Comparison of ENCODE assay signal across 28 cellular contexts in genomic region chr14:100674428-100674827, GRCh38. TPM values are rescaled to one million over a fixed set of nuclear protein-coding genes. Genes with fewer than 3 reads are reported as not detected.
"Had no signal": no experiment of that assay in that cellular context is flagged by ENCODE, and none has a peak within 500 bp of the region (broad histone marks: within the 10 kb centered on the region; RNA-seq: fewer than 3 reads in every experiment).

No MANE protein-coding gene starts in this region.

- H2AFZ ChIP-seq: parathyroid adenoma had no signal

- H3K36me3 ChIP-seq: lower lobe of right lung, tibial artery had no signal

- FAIRE-seq: kidney had no signal

- H3K9me3 ChIP-seq: body of pancreas, lower lobe of right lung, tibial artery had no signal

- H3K4me3 Mint-ChIP-seq: activated CD4-positive, alpha-beta T cell treated with anti-CD3 and anti-CD28 coated beads, Interleukin-2, amount 10 ng/mL, durations not matched to agents 24 days and 14 days; activated CD8-positive, alpha-beta memory T cell treated with anti-CD3 and anti-CD28 coated beads, Interleukin-2, amount 10 ng/mL, durations not matched to agents 7 days and 5 days; activated CD8-positive, alpha-beta T cell treated with anti-CD3 and anti-CD28 coated beads for 36 hours; activated naive CD8-positive, alpha-beta T cell treated with anti-CD3 and anti-CD28 coated beads, Interleukin-2, amount 50 U/mL, for 24 hours; dendritic cell treated with granulocyte-macrophage colony-stimulating factor and Interleukin-4, amounts not matched to agents 40 ng/mL and 50 ng/mL, for 4 days; naive thymus-derived CD4-positive, alpha-beta T cell; stimulated activated naive CD8-positive, alpha-beta T cell treated with anti-CD3 and anti-CD28 coated beads, Interleukin-15, Interleukin-2, amounts not matched to agents 100 ng/mL and 50 ng/mL, for 24 hours; T-helper 17 cell had no signal

- H3K79me2 ChIP-seq: parathyroid adenoma had no signal

- H3K27ac ChIP-seq: body of pancreas, lower lobe of right lung, parathyroid adenoma, tibial artery had no signal

- H3K9ac ChIP-seq: parathyroid adenoma had no signal

- H3K4me3 ChIP-seq: body of pancreas, lower lobe of right lung, tibial artery had no signal

- H3K4me1 ChIP-seq: parathyroid adenoma had no signal

- H3K27ac Mint-ChIP-seq: activated CD4-positive, alpha-beta T cell treated with anti-CD3 and anti-CD28 coated beads, Interleukin-2, amount 10 ng/mL, durations not matched to agents 24 days and 14 days; activated CD8-positive, alpha-beta memory T cell treated with anti-CD3 and anti-CD28 coated beads, Interleukin-2, amount 10 ng/mL, durations not matched to agents 7 days and 5 days; activated CD8-positive, alpha-beta T cell treated with anti-CD3 and anti-CD28 coated beads for 36 hours; activated naive CD8-positive, alpha-beta T cell treated with anti-CD3 and anti-CD28 coated beads, Interleukin-2, amount 50 U/mL, for 24 hours; dendritic cell treated with granulocyte-macrophage colony-stimulating factor and Interleukin-4, amounts not matched to agents 40 ng/mL and 50 ng/mL, for 4 days; stimulated activated naive CD8-positive, alpha-beta T cell treated with anti-CD3 and anti-CD28 coated beads, Interleukin-15, Interleukin-2, amounts not matched to agents 100 ng/mL and 50 ng/mL, for 24 hours; T-helper 17 cell had no signal

- DNase-seq: activated CD4-positive, alpha-beta T cell treated with anti-CD3 and anti-CD28 coated beads, Interleukin-2, amount 10 ng/mL, durations not matched to agents 24 days and 14 days; activated CD8-positive, alpha-beta memory T cell treated with anti-CD3 and anti-CD28 coated beads, Interleukin-2, amount 10 ng/mL, durations not matched to agents 7 days and 5 days; activated CD8-positive, alpha-beta T cell treated with anti-CD3 and anti-CD28 coated beads for 36 hours; activated effector memory CD4-positive, alpha-beta T cell treated with anti-CD3 and anti-CD28 coated beads, Interleukin-2, amount 50 U/mL, for 16 hours; activated naive CD4-positive, alpha-beta T cell treated with anti-CD3 and anti-CD28 coated beads, Interleukin-2, amount 50 U/mL, for 16 hours; activated naive CD8-positive, alpha-beta T cell treated with anti-CD3 and anti-CD28 coated beads, Interleukin-2, amount 50 U/mL, for 24 hours; activated T-cell treated with anti-CD3 and anti-CD28 coated beads for 4 hours; body of pancreas; caudate nucleus; effector CD4-positive, alpha-beta T cell; foreskin fibroblast; kidney; lower lobe of right lung; naive thymus-derived CD4-positive, alpha-beta T cell; nucleus accumbens; right cardiac atrium; stimulated activated CD4-positive, alpha-beta T cell treated with anti-CD3 and anti-CD28 coated beads, Interleukin-12 subunit alpha, Interleukin-12 subunit beta, amount 100 ng/mL, for 4 hours; stimulated activated CD4-positive, alpha-beta T cell treated with anti-CD3 and anti-CD28 coated beads, Interleukin-4, amount 100 ng/mL, for 4 hours; substantia nigra; T-helper 17 cell; tibial artery had no signal

- H3K9me3 Mint-ChIP-seq: activated CD4-positive, alpha-beta T cell treated with anti-CD3 and anti-CD28 coated beads, Interleukin-2, amount 10 ng/mL, durations not matched to agents 24 days and 14 days; activated CD8-positive, alpha-beta T cell treated with anti-CD3 and anti-CD28 coated beads for 36 hours; activated naive CD8-positive, alpha-beta T cell treated with anti-CD3 and anti-CD28 coated beads, Interleukin-2, amount 50 U/mL, for 24 hours; dendritic cell treated with granulocyte-macrophage colony-stimulating factor and Interleukin-4, amounts not matched to agents 40 ng/mL and 50 ng/mL, for 4 days; naive thymus-derived CD4-positive, alpha-beta T cell; stimulated activated naive CD8-positive, alpha-beta T cell treated with anti-CD3 and anti-CD28 coated beads, Interleukin-15, Interleukin-2, amounts not matched to agents 100 ng/mL and 50 ng/mL, for 24 hours had no signal

- H3K27me3 ChIP-seq: body of pancreas had no signal

- ATAC-seq: activated CD4-positive, CD25-positive, alpha-beta regulatory T cell treated with anti-CD3 and anti-CD28 coated beads, Interleukin-2, amount 50 U/mL, for 24 hours; activated CD8-positive, alpha-beta memory T cell treated with anti-CD3 and anti-CD28 coated beads, Interleukin-2, amount 10 ng/mL, durations not matched to agents 7 days and 5 days; activated CD8-positive, alpha-beta T cell treated with anti-CD3 and anti-CD28 coated beads for 36 hours; activated naive CD8-positive, alpha-beta T cell treated with anti-CD3 and anti-CD28 coated beads, Interleukin-2, amount 50 U/mL, for 24 hours; body of pancreas; lower lobe of right lung; naive thymus-derived CD4-positive, alpha-beta T cell; right cardiac atrium; T-helper 17 cell had no signal

- H3K36me3 Mint-ChIP-seq: activated CD8-positive, alpha-beta memory T cell treated with anti-CD3 and anti-CD28 coated beads, Interleukin-2, amount 10 ng/mL, durations not matched to agents 7 days and 5 days; naive thymus-derived CD4-positive, alpha-beta T cell had no signal

- H3K4me1 Mint-ChIP-seq: activated CD4-positive, alpha-beta T cell treated with anti-CD3 and anti-CD28 coated beads, Interleukin-2, amount 10 ng/mL, durations not matched to agents 24 days and 14 days; activated CD8-positive, alpha-beta memory T cell treated with anti-CD3 and anti-CD28 coated beads, Interleukin-2, amount 10 ng/mL, durations not matched to agents 7 days and 5 days had no signal

RNA-seq across cellular contexts. Expression of gene DLK1, which starts 52.3 kb away (rescaled TPM):
- total RNA-seq: activated CD4-positive, alpha-beta T cell treated with anti-CD3 and anti-CD28 coated beads, Interleukin-2, amount 10 ng/mL, durations not matched to agents 24 days and 14 days; activated CD8-positive, alpha-beta memory T cell treated with anti-CD3 and anti-CD28 coated beads, Interleukin-2, amount 10 ng/mL, durations not matched to agents 7 days and 5 days; activated CD8-positive, alpha-beta T cell treated with anti-CD3 and anti-CD28 coated beads for 36 hours; fibroblast of lung; kidney; lower lobe of right lung; mesenteric fat pad; naive thymus-derived CD4-positive, alpha-beta T cell; pulmonary artery endothelial cell; right cardiac atrium had no signal
- polyA plus RNA-seq: fibroblast of lung; naive thymus-derived CD4-positive, alpha-beta T cell had no signal
